ENCODE assay signal across 16 cellular contexts in genomic region chr18:48878471-48878870, GRCh38.
DNase-seq lines count a peak whose midpoint lies in the region; ATAC-seq and TF ChIP-seq lines count a peak whose summit lies in the region.
"Had no signal": no experiment of that assay in that cellular context is flagged by ENCODE, and none has a peak within 500 bp of the region (broad histone marks: within the 10 kb centered on the region; RNA-seq: fewer than 3 reads in every experiment).

No MANE protein-coding gene starts in this region.

- no peaks in the 10 kb centered on the region for H4K20me1 ChIP-seq in Karpas-422 (ENCODE audit: insufficient read depth, low read depth, low read length)

- TF ChIP-seq CTCF in natural killer cell (IDR thresholded peaks at IDR 0.05): no peak
- no peak for TF ChIP-seq CTCF in nephron progenitor cell (IDR thresholded peaks at IDR 0.05)

- no peak overlapping the region for H3K9ac ChIP-seq in Karpas-422 (ENCODE audit: low read length)

- H3K4me3 ChIP-seq in Karpas-422 (ENCODE audit: low read length): no peak overlapping the region
- H3K4me3 ChIP-seq: SJSA1, suprapubic skin had no signal

- peak; percentile 56 for DNase-seq in natural killer cell treated with Interleukin-12 subunit alpha and Interleukin-12 subunit beta and Interleukin-15 and Interleukin-18, amount 100 ng/mL, for 72 hours (ENCODE audit: low spot score)
- no peak for DNase-seq in natural killer cell
- DNase-seq in left ventricle myocardium superior: no peak
- DNase-seq in nephron progenitor cell: no peak
- no peak for DNase-seq in stimulated activated CD4-positive, alpha-beta T cell treated with anti-CD3 and anti-CD28 coated beads, Interleukin-12 subunit alpha, Interleukin-12 subunit beta, amount 100 ng/mL, for 4 hours
- DNase-seq in activated CD4-positive, alpha-beta T cell treated with anti-CD3 and anti-CD28 coated beads, Interleukin-2, amount 50 U/mL, for 1 hour: no peak
- no peak for DNase-seq in Karpas-422
- DNase-seq: activated CD4-positive, alpha-beta T cell treated with anti-CD3 and anti-CD28 coated beads, Interleukin-2, amount 50 U/mL, for 48 hours; amygdala; GDM1; KG1; NCI-H1417 treated with DMSO at 0.1 percent for 48 hours had no signal

- no peaks in the 10 kb centered on the region for H3K4me1 ChIP-seq in Karpas-422 (ENCODE audit: low read length)

- peak overlapping the region; percentile 64 to 86 for H3K27ac Mint-ChIP-seq in natural killer cell treated with Interleukin-12 subunit alpha and Interleukin-12 subunit beta and Interleukin-15 and Interleukin-18, amount 100 ng/mL, for 72 hours
- peak overlapping the region in 1 of 2 donors; percentile 63 for H3K27ac Mint-ChIP-seq in natural killer cell
- peak overlapping the region; percentile 3 for H3K27ac Mint-ChIP-seq in nephron progenitor cell
- H3K27ac Mint-ChIP-seq: activated T-helper 1 cell treated with anti-CD3 and anti-CD28 coated beads, Interleukin-12 subunit alpha, Interleukin-12 subunit beta, Interleukin-2, Interleukin-4 antibody, amounts not matched to agents 30 ng/mL and 10 ng/mL and 1 ng/mL, durations not matched to agents 14 hours and 24 hours and 36 hours had no signal

- H3K27me3 ChIP-seq in Karpas-422 (ENCODE audit: low read length): no peaks in the 10 kb centered on the region
- H3K27me3 ChIP-seq: SJSA1, suprapubic skin had no signal

- H2AFZ ChIP-seq in Karpas-422 (ENCODE audit: low read length): no peak overlapping the region

- no peaks in the 10 kb centered on the region for H3K36me3 Mint-ChIP-seq in natural killer cell treated with Interleukin-12 subunit alpha and Interleukin-12 subunit beta and Interleukin-15 and Interleukin-18, amount 100 ng/mL, for 72 hours
- H3K36me3 Mint-ChIP-seq in natural killer cell (no peaks in the 10 kb centered on the region), nephron progenitor cell (ENCODE audit: low read depth) (peaks cover 5% of the 10 kb centered on the region)

- H3K9me3 Mint-ChIP-seq in natural killer cell treated with Interleukin-12 subunit alpha and Interleukin-12 subunit beta and Interleukin-15 and Interleukin-18, amount 100 ng/mL, for 72 hours: no peaks in the 10 kb centered on the region
- H3K9me3 Mint-ChIP-seq in natural killer cell: no peaks in the 10 kb centered on the region
- H3K9me3 Mint-ChIP-seq in nephron progenitor cell: peaks cover 15% of the 10 kb centered on the region
- H3K9me3 Mint-ChIP-seq: activated T-helper 1 cell treated with anti-CD3 and anti-CD28 coated beads, Interleukin-12 subunit alpha, Interleukin-12 subunit beta, Interleukin-2, Interleukin-4 antibody, amounts not matched to agents 30 ng/mL and 10 ng/mL and 1 ng/mL, durations not matched to agents 14 hours and 24 hours and 36 hours had no signal

- H3K9me2 ChIP-seq in Karpas-422 (replicated peaks; ENCODE audit: insufficient read depth, low read length): no peaks in the 10 kb centered on the region

- intact Hi-C loops in natural killer cell (cut with micrococcal nuclease): no loop called here
- intact Hi-C loops in left ventricle myocardium superior (cut with micrococcal nuclease): no loop called here

- no peaks in the 10 kb centered on the region for H3K27me3 Mint-ChIP-seq in natural killer cell treated with Interleukin-12 subunit alpha and Interleukin-12 subunit beta and Interleukin-15 and Interleukin-18, amount 100 ng/mL, for 72 hours
- H3K27me3 Mint-ChIP-seq in natural killer cell (ENCODE audit: low read depth in 2 of 2): peaks cover 0 to 3% of the 10 kb centered on the region in 2 donors
- H3K27me3 Mint-ChIP-seq in nephron progenitor cell (ENCODE audit: low read depth, poor library complexity): peaks cover 8% of the 10 kb centered on the region

- H3K27ac ChIP-seq in Karpas-422 (ENCODE audit: low read length): no peak overlapping the region
- H3K27ac ChIP-seq: SJSA1, suprapubic skin had no signal

- no peak for ATAC-seq in natural killer cell treated with Interleukin-12 subunit alpha and Interleukin-12 subunit beta and Interleukin-15 and Interleukin-18, amount 100 ng/mL, for 72 hours
- no peak for ATAC-seq in natural killer cell
- ATAC-seq in left ventricle myocardium superior: peak; percentile 45
- no peak for ATAC-seq in HG02623 (IDR thresholded peaks at IDR 0.05; ENCODE audit: unreplicated experiment)

- no peaks in the 10 kb centered on the region for H3K79me2 ChIP-seq in Karpas-422 (ENCODE audit: low read length)

- H3K9me3 ChIP-seq in Karpas-422 (ENCODE audit: low read length): no peaks in the 10 kb centered on the region
- H3K9me3 ChIP-seq: SJSA1, suprapubic skin had no signal

- peaks cover 20 to 21% of the 10 kb centered on the region in 2 donors for H3K4me1 Mint-ChIP-seq in natural killer cell treated with Interleukin-12 subunit alpha and Interleukin-12 subunit beta and Interleukin-15 and Interleukin-18, amount 100 ng/mL, for 72 hours (ENCODE audit: low read depth in 2 of 2)
- peaks cover 21 to 25% of the 10 kb centered on the region in 2 donors for H3K4me1 Mint-ChIP-seq in natural killer cell
- H3K4me1 Mint-ChIP-seq in nephron progenitor cell: peaks cover 36% of the 10 kb centered on the region

- H3K36me3 ChIP-seq in Karpas-422 (ENCODE audit: insufficient read depth, low read length): no peaks in the 10 kb centered on the region
- H3K36me3 ChIP-seq: SJSA1, suprapubic skin had no signal

- H3K4me3 Mint-ChIP-seq in natural killer cell treated with Interleukin-12 subunit alpha and Interleukin-12 subunit beta and Interleukin-15 and Interleukin-18, amount 100 ng/mL, for 72 hours: no peak overlapping the region
- H3K4me3 Mint-ChIP-seq in natural killer cell (no peak overlapping the region), nephron progenitor cell (peak overlapping the region; percentile 43)
- H3K4me3 Mint-ChIP-seq: activated T-helper 1 cell treated with anti-CD3 and anti-CD28 coated beads, Interleukin-12 subunit alpha, Interleukin-12 subunit beta, Interleukin-2, Interleukin-4 antibody, amounts not matched to agents 30 ng/mL and 10 ng/mL and 1 ng/mL, durations not matched to agents 14 hours and 24 hours and 36 hours had no signal

- H3K4me2 ChIP-seq in Karpas-422 (ENCODE audit: low read depth, low read length, poor library complexity, severe bottlenecking): no peak overlapping the region
